ENCODE assay signal across 1 cellular context in genomic region chr13:98541701-98542203, GRCh38.
A peak's percentile ranks its signal among the peaks of the same experiment; 100 is the strongest.
TF ChIP-seq lines count a peak whose summit lies in the region.

No MANE protein-coding gene starts in this region.

TF ChIP-seq in K562, 482 proteins besides CTCF, POLR2A, EP300 and RAD21 (continued from another document):
- TF ChIP-seq PBX2 (CRISPR knock-in tag; IDR thresholded peaks at IDR 0.05; ENCODE audit: low read depth) (no peak), PBX2 (tag; conservative IDR thresholded peaks at IDR 0.05; ENCODE audit: low read depth) (peak; percentile 58; the same call in 1 of the 2 replicates), SPI1 (IDR thresholded peaks at IDR 0.05; ENCODE audit: borderline replicate concordance, low read depth, low read length) (peak; percentile 40; the same call in 1 of the 2 replicates), SIRT6 (IDR thresholded peaks at IDR 0.05; ENCODE audit: low read depth, low read length) (no peak)
